ENCODE assay signal across 9 cellular contexts in genomic region chr3:124688580-124689454, GRCh38. TPM values are rescaled to one million over a fixed set of nuclear protein-coding genes. Genes with fewer than 3 reads are reported as not detected.
DNase-seq lines count a peak whose midpoint lies in the region; ATAC-seq and TF ChIP-seq lines count a peak whose summit lies in the region.
"Had no signal": no experiment of that assay in that cellular context is flagged by ENCODE, and none has a peak within 500 bp of the region (broad histone marks: within the 10 kb centered on the region; RNA-seq: fewer than 3 reads in every experiment).

No MANE protein-coding gene starts in this region.

- no peaks in the 10 kb centered on the region for H3K79me2 ChIP-seq in OCI-LY7 (ENCODE audit: insufficient read depth, low read depth, low read length)

- no peak for TF ChIP-seq POLR2A in esophagus muscularis mucosa (IDR thresholded peaks at IDR 0.05; ENCODE audit: low read depth)

- peaks cover 0 to 3% of the 10 kb centered on the region in 2 donors for H3K27me3 Mint-ChIP-seq in natural killer cell (ENCODE audit: low read depth in 2 of 2)
- peaks cover 16% of the 10 kb centered on the region for H3K27me3 Mint-ChIP-seq in stimulated activated memory B cell treated with anti-CD40 and anti-IgM and Interleukin-4, amounts not matched to agents 10 μg/mL and 1 μg/mL and 100 μg/mL, for 72 hours

- H3K9me3 ChIP-seq in OCI-LY7 (ENCODE audit: low read length) (no peaks in the 10 kb centered on the region), esophagus muscularis mucosa (no peaks in the 10 kb centered on the region)

- CTCF ChIA-PET in OCI-LY7 (lab: Charles Lee; ENCODE audit: unreplicated experiment): no interaction called here

- no peak overlapping the region for H3K27ac Mint-ChIP-seq in natural killer cell
- no peak overlapping the region for H3K27ac Mint-ChIP-seq in stimulated activated memory B cell treated with anti-CD40 and anti-IgM and Interleukin-4, amounts not matched to agents 10 μg/mL and 1 μg/mL and 100 μg/mL, for 72 hours

- H3K9me2 ChIP-seq in OCI-LY7 (ENCODE audit: insufficient read depth, low read length): no peaks in the 10 kb centered on the region

- H3K9me3 Mint-ChIP-seq in natural killer cell: no peaks in the 10 kb centered on the region
- H3K9me3 Mint-ChIP-seq in stimulated activated memory B cell treated with anti-CD40 and anti-IgM and Interleukin-4, amounts not matched to agents 10 μg/mL and 1 μg/mL and 100 μg/mL, for 72 hours: no peaks in the 10 kb centered on the region

- H3K4me1 ChIP-seq in OCI-LY7 (ENCODE audit: insufficient read depth, low read length, poor library complexity, severe bottlenecking) (no peaks in the 10 kb centered on the region), esophagus muscularis mucosa (peaks cover 0 to 7% (median 2%) of the 10 kb centered on the region in 4 donors)

- H2AFZ ChIP-seq in OCI-LY7 (ENCODE audit: low read length): no peak overlapping the region

- no peak overlapping the region for H3K4me3 Mint-ChIP-seq in natural killer cell
- no peak overlapping the region for H3K4me3 Mint-ChIP-seq in stimulated activated memory B cell treated with anti-CD40 and anti-IgM and Interleukin-4, amounts not matched to agents 10 μg/mL and 1 μg/mL and 100 μg/mL, for 72 hours

- peak; percentile 79 to 98 (median 97) for ATAC-seq in natural killer cell
- ATAC-seq in stimulated activated memory B cell treated with anti-CD40 and anti-IgM and Interleukin-4, amounts not matched to agents 10 μg/mL and 1 μg/mL and 100 μg/mL, for 72 hours: peak; percentile 81
- ATAC-seq in HG03342 (IDR thresholded peaks at IDR 0.05; ENCODE audit: unreplicated experiment): no peak

- H3K36me3 ChIP-seq in OCI-LY7 (ENCODE audit: insufficient read depth, low read length): no peaks in the 10 kb centered on the region
- no peaks in the 10 kb centered on the region for H3K36me3 ChIP-seq in esophagus muscularis mucosa

- H3K4me1 Mint-ChIP-seq in natural killer cell: peaks cover 6 to 12% of the 10 kb centered on the region in 2 donors
- H3K4me1 Mint-ChIP-seq in stimulated activated memory B cell treated with anti-CD40 and anti-IgM and Interleukin-4, amounts not matched to agents 10 μg/mL and 1 μg/mL and 100 μg/mL, for 72 hours: peaks cover 7% of the 10 kb centered on the region

- H3K4me2 ChIP-seq in OCI-LY7 (ENCODE audit: low read length): no peak overlapping the region

- H3K4me3 ChIP-seq in OCI-LY7 (ENCODE audit: low read depth, low read length, poor library complexity, severe bottlenecking) (no peak overlapping the region), esophagus muscularis mucosa (no peak overlapping the region)

- no peak overlapping the region for H3K27ac ChIP-seq in OCI-LY7 (ENCODE audit: low read depth, low read length, poor library complexity, severe bottlenecking)
- no peak overlapping the region for H3K27ac ChIP-seq in esophagus muscularis mucosa (replicated peaks in 1 of 4)
- H3K27ac ChIP-seq: epithelial cell of prostate had no signal

- H3K27me3 ChIP-seq in esophagus muscularis mucosa: no peaks in the 10 kb centered on the region

- POLR2A ChIA-PET in OCI-LY7 (lab: Charles Lee): interaction anchor here (0.9 kb wide), 2 partner anchors 218 to 225 kb away, joined by 3 read pairs; no protein-coding TSS in a partner anchor

- BruUV-seq in OCI-LY7 (replicated peaks; lab: Mats Ljungman, UMichigan): no TSS peak

- WGBS in esophagus muscularis mucosa: 19% methylated on average over 11 of the region's 11 CpGs

- peak; percentile 84 for TF ChIP-seq CTCF in OCI-LY7 (conservative IDR thresholded peaks at IDR 0.05; ENCODE audit: low read length)
- peak; percentile 79 to 88 (median 84) for TF ChIP-seq CTCF in esophagus muscularis mucosa (IDR thresholded peaks at IDR 0.05)
- peak; percentile 87 for TF ChIP-seq CTCF in natural killer cell (IDR thresholded peaks at IDR 0.05)

- no peaks in the 10 kb centered on the region for H4K20me1 ChIP-seq in OCI-LY7 (ENCODE audit: insufficient read depth, low read length)

- DNase-seq in EH (ENCODE audit: low read depth) (peak; percentile 82), HT-29 (ENCODE audit: low spot score) (peak; percentile 95), OCI-LY7 (ENCODE audit: low spot score) (peak; percentile 60), activated T-cell treated with anti-CD3 and anti-CD28 coated beads for 24 hours (ENCODE audit: low read depth) (peak; percentile 60), esophagus muscularis mucosa (ENCODE audit: extremely low spot score) (no peak), natural killer cell (peak; percentile 65)

- H3K36me3 Mint-ChIP-seq in natural killer cell: no peaks in the 10 kb centered on the region
- no peaks in the 10 kb centered on the region for H3K36me3 Mint-ChIP-seq in stimulated activated memory B cell treated with anti-CD40 and anti-IgM and Interleukin-4, amounts not matched to agents 10 μg/mL and 1 μg/mL and 100 μg/mL, for 72 hours

- no peak for TF ChIP-seq EP300 in esophagus muscularis mucosa (IDR thresholded peaks at IDR 0.05)

- intact Hi-C loops in OCI-LY7 (cut with micrococcal nuclease; ENCODE audit: unreplicated experiment): loop anchor here (1.0 kb wide), 1 partner anchor 124 kb away; no protein-coding TSS in a partner anchor
- intact Hi-C loops in esophagus muscularis mucosa (cut with DNase I): loop anchor here (1.0 kb wide), 1 partner anchor 124 kb away; no protein-coding TSS in a partner anchor
- intact Hi-C loops in natural killer cell (cut with micrococcal nuclease): loop anchor here (1.0 kb wide), 2 partner anchors 69 to 124 kb away; no protein-coding TSS in a partner anchor

RNA-seq across cellular contexts. Expression of gene UMPS, which starts 41.4 kb away (rescaled TPM):
- total RNA-seq in HT-29 (2014; rRNA removed; shearing (Covaris generic)): 57.3 and 70.2 TPM in 2 replicates
- total RNA-seq in OCI-LY7 (2014; rRNA removed; shearing (Covaris generic)): 24.8 and 34.9 TPM in 2 replicates
- total RNA-seq in OCI-LY7 (2022) (29.3 and 62.7 TPM in 2 replicates), esophagus muscularis mucosa (10 to 100 TPM in 3 of 4 donors, 1 to 10 TPM in 1; 9.1 to 34.3 (median 21.1) TPM), natural killer cell (10 to 100 TPM in 2 of 3 donors, 1 to 10 TPM in 1; 9.1 to 21.2 (median 12.2) TPM)
